1 cellular context compared by ENCODE assay signal in the genomic region with DNA sequence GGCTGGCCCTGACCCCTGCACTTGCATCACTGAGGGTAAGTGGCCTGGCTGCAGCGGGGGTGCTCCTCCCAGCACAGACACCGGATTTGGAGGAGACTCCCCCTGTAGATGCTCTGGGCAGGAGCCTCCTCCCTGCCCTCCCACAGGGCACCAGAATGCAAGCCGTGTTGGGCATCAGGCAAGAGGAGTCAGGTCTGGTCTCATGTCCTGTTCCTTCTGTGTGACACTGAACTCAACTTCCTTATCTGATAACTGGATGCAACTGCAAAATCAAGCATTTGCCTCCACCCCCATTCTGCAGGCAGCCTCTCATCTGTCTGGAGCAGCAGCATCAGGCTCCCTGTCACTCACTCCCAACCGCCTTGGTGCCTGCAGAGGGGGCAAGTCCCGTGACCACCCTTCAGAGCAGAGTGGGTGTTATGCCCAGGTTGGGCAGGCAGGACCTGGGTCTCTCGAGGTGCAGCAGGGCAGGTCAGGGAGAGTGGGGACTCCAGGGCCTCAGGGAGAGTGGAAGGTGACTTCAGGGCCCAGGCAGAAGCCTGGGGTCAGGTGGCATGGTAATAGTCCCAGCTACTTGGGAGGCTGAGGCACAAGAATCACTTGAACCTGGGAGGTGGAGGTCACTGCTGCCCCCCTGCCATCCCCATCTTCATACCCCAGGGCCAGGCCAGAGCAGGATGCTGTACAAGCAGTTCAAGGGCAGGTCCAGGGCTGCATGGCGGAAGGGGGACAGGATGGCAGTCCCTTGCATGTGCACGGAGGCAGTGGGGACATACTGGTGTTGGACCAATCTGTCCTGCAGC.
TF ChIP-seq lines count a peak whose summit lies in the region.

No MANE protein-coding gene starts in this region.

TF ChIP-seq in GM12878, 131 proteins besides CTCF, POLR2A, EP300 and RAD21:
- TF ChIP-seq CBX5 (IDR thresholded peaks at IDR 0.05; ENCODE audit: low read depth) = no peak
- TF ChIP-seq NRF1 (conservative IDR thresholded peaks at IDR 0.05; ENCODE audit: low read depth, low read length) = no peak
- TF ChIP-seq, protein P1, sequence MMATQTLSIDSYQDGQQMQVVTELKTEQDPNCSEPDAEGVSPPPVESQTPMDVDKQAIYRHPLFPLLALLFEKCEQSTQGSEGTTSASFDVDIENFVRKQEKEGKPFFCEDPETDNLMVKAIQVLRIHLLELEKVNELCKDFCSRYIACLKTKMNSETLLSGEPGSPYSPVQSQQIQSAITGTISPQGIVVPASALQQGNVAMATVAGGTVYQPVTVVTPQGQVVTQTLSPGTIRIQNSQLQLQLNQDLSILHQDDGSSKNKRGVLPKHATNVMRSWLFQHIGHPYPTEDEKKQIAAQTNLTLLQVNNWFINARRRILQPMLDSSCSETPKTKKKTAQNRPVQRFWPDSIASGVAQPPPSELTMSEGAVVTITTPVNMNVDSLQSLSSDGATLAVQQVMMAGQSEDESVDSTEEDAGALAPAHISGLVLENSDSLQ (IDR thresholded peaks at IDR 0.05) = peak; percentile 52; the same call in 1 of the 2 replicates
- 0 out of 4 replicates have a peak, but pooled peaks of 1 of the 2 experiments have one; percentile 34 for TF ChIP-seq BHLHE40 (IDR thresholded peaks at IDR 0.05; ENCODE audit: borderline replicate concordance in 1 of 2, low read depth in 2 of 2, low read length in 1 of 2)
- TF ChIP-seq HDGF (IDR thresholded peaks at IDR 0.05) = no peak
- no peak for TF ChIP-seq SPI1 (IDR thresholded peaks at IDR 0.05; ENCODE audit: borderline replicate concordance, insufficient read depth, low read depth, low read length)
- no peak for TF ChIP-seq TBL1XR1 (IDR thresholded peaks at IDR 0.05; ENCODE audit: low read depth, low read length)
